In the genomic region with DNA sequence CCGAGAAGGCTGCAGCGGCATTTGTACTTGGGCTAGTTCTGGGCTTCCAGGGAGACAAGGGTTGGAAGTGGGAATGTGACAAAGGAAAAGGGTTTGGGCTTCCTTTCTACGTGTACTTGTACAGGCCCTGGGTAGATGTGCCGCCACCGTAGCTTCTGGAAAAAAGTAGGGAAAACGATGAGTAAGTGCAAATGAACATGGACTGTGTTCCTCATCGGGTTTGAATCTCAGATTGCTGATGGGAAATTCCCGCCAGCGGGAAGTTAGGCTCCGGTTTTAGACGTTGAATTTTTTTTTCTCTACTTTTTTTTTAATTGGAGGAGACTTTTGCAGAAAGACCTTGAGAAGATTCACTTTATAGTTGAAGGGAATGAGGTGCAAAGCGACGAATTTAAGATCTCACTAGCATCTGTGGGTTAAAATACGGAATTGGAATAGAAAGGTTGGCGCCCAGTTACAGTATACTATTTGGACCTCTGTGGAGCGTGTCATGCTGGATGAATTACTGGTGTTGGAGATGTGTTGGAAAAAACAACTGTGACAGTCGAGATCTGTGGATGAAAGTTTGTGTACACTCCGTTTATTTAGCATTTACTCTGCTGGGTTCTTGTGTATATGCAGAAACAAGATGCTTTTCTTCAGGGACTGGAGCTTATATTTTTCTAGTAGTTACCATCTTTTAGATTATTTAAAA, we compare ENCODE assay signal across 8 cellular contexts. TPM values are rescaled to one million over a fixed set of nuclear protein-coding genes. Genes with fewer than 3 reads are reported as not detected.
DNase-seq lines count a peak whose midpoint lies in the region; ATAC-seq and TF ChIP-seq lines count a peak whose summit lies in the region.

No MANE protein-coding gene starts in this region.

- no peaks in the 10 kb centered on the region for H3K9me3 ChIP-seq in CD8-positive, alpha-beta T cell (ENCODE audit: low read length)
- H3K9me3 ChIP-seq in HUES48 (ENCODE audit: control insufficient read depth, insufficient read depth, low read length) = no peaks in the 10 kb centered on the region
- no peaks in the 10 kb centered on the region for H3K9me3 ChIP-seq in ascending aorta
- H3K9me3 ChIP-seq in testis = no peaks in the 10 kb centered on the region

- 0% methylated on average over 18 of the region's 18 CpGs for WGBS in testis, 2 donors

- peaks cover 57% of the 10 kb centered on the region for H3K4me1 Mint-ChIP-seq in CD8-positive, alpha-beta T cell (ENCODE audit: low read depth)

- peak overlapping the region; percentile 86 for H3K4me3 Mint-ChIP-seq in CD8-positive, alpha-beta T cell

- peak overlapping the region; percentile 71 for H3K27ac ChIP-seq in CD8-positive, alpha-beta T cell (ENCODE audit: low read depth, low read length)
- peak overlapping the region; percentile 96 for H3K27ac ChIP-seq in HUES48 (ENCODE audit: low read depth, low read length)
- peak overlapping the region; percentile 90 to 92 for H3K27ac ChIP-seq in ascending aorta
- H3K27ac ChIP-seq in layer of hippocampus (ENCODE audit: low read depth, low read length) = peak overlapping the region; percentile 65
- H3K27ac ChIP-seq in testis = peak overlapping the region; percentile 82 to 90

- DNase-seq in CD8-positive, alpha-beta T cell = no peak
- DNase-seq in ascending aorta (ENCODE audit: low spot score in 2 of 2) (no peak), testis (peak; percentile 38), epidermal melanocyte (ENCODE audit: insufficient read length, low spot score) (no peak)
- DNase-seq in activated CD4-positive, alpha-beta T cell treated with anti-CD3 and anti-CD28 coated beads for 48 hours = no peak

- no peak for TF ChIP-seq CTCF in CD8-positive, alpha-beta T cell (IDR thresholded peaks at IDR 0.05)
- TF ChIP-seq CTCF in ascending aorta (IDR thresholded peaks at IDR 0.05) (no peak), testis (IDR thresholded peaks at IDR 0.05) (no peak)

- no peak for TF ChIP-seq POLR2A in testis (IDR thresholded peaks at IDR 0.05)

- peaks cover 25% of the 10 kb centered on the region for H3K36me3 Mint-ChIP-seq in CD8-positive, alpha-beta T cell

- no peak for ATAC-seq in CD8-positive, alpha-beta T cell
- ATAC-seq in GM18502 (IDR thresholded peaks at IDR 0.05; ENCODE audit: poor library complexity, unreplicated experiment) = no peak

- peak overlapping the region; percentile 93 for H3K9ac ChIP-seq in HUES48 (ENCODE audit: low read depth, low read length)

- intact Hi-C loops in CD8-positive, alpha-beta T cell (cut with DNase I, micrococcal nuclease) = loop anchor here (5.0 to 10.0 kb wide), 5 partner anchors 262 to 1016 kb away; a partner anchor contains a TSS
- intact Hi-C loops in ascending aorta (cut with DNase I) (loop anchor here (10.0 kb wide), 1 partner anchor 502 kb away; no protein-coding TSS in a partner anchor), testis (cut with DNase I; ENCODE audit: low total_unique reads) (no loop called here)

- no peaks in the 10 kb centered on the region for H3K27me3 Mint-ChIP-seq in CD8-positive, alpha-beta T cell (ENCODE audit: low read depth)

- peak overlapping the region; percentile 70 for H3K4me3 ChIP-seq in CD8-positive, alpha-beta T cell (ENCODE audit: low read depth, low read length)
- H3K4me3 ChIP-seq in HUES48 (ENCODE audit: low read depth, low read length) = peak overlapping the region; percentile 99
- H3K4me3 ChIP-seq in ascending aorta = peak overlapping the region; percentile 89 to 92
- peak overlapping the region; percentile 81 to 85 for H3K4me3 ChIP-seq in testis

- peaks cover 53% of the 10 kb centered on the region for H3K4me1 ChIP-seq in CD8-positive, alpha-beta T cell (ENCODE audit: insufficient read depth, low read length)
- H3K4me1 ChIP-seq in HUES48 (ENCODE audit: control insufficient read depth, insufficient read depth, low read length) = peaks cover 34% of the 10 kb centered on the region
- peaks cover 9 to 41% of the 10 kb centered on the region in 2 donors for H3K4me1 ChIP-seq in ascending aorta
- H3K4me1 ChIP-seq in testis = peaks cover 23% of the 10 kb centered on the region

- H3K36me3 ChIP-seq in CD8-positive, alpha-beta T cell (ENCODE audit: insufficient read depth, low read length) = peaks cover 4% of the 10 kb centered on the region
- peaks cover 25% of the 10 kb centered on the region for H3K36me3 ChIP-seq in HUES48 (ENCODE audit: control insufficient read depth, insufficient read depth, low read length)
- H3K36me3 ChIP-seq in ascending aorta = no peaks in the 10 kb centered on the region
- H3K36me3 ChIP-seq in testis (ENCODE audit: low read depth, missing control alignments) = no peaks in the 10 kb centered on the region

- no peaks in the 10 kb centered on the region for H3K9me3 Mint-ChIP-seq in CD8-positive, alpha-beta T cell

- CTCF ChIA-PET in CD8-positive, alpha-beta T cell (lab: Charles Lee) = interaction anchor here (1.4 to 1.9 kb wide), 2 partner anchors 9 to 114 kb away, joined by 3 to 5 read pairs; no protein-coding TSS in a partner anchor

- peak overlapping the region; percentile 82 for H3K27ac Mint-ChIP-seq in CD8-positive, alpha-beta T cell

- POLR2A ChIA-PET in CD8-positive, alpha-beta T cell (lab: Charles Lee) = interaction anchor here (0.7 to 6.1 kb wide), 8 partner anchors 10 to 33 kb away, joined by 3 to 87 read pairs (median 4); a partner anchor contains a TSS

- H3K27me3 ChIP-seq in CD8-positive, alpha-beta T cell (ENCODE audit: insufficient read depth, low read length) = no peaks in the 10 kb centered on the region
- H3K27me3 ChIP-seq in HUES48 (ENCODE audit: control insufficient read depth, insufficient read depth, low read length) (no peaks in the 10 kb centered on the region), ascending aorta (no peaks in the 10 kb centered on the region), layer of hippocampus (ENCODE audit: control insufficient read depth, insufficient read depth, low read length) (no peaks in the 10 kb centered on the region), testis (no peaks in the 10 kb centered on the region)

RNA-seq across cellular contexts. Expression of a gene that starts 1.3 kb away (rescaled TPM):
- 10 to 100 TPM; 89.1 to 91.1 TPM for total RNA-seq in CD8-positive, alpha-beta T cell
- total RNA-seq in ascending aorta (138 TPM), testis (100 to 1,000 TPM; 112 TPM)
- 115 TPM for polyA plus RNA-seq in testis (ENCODE audit: insufficient read depth, low read depth, low replicate concordance)

RNA-seq across cellular contexts. Expression of a gene that starts 14.6 kb away (rescaled TPM):
- total RNA-seq in CD8-positive, alpha-beta T cell = 10 to 100 TPM; 12.6 to 13.2 TPM
- total RNA-seq in ascending aorta (179 TPM), testis (100 to 1,000 TPM; 135 to 145 TPM)
- polyA plus RNA-seq in testis (ENCODE audit: insufficient read depth, low read depth, low replicate concordance) = 115 TPM

Comparison
In these comparisons a context has a peak if more than half of its experiments do, and no peak if none do; other contexts are left out.
1. RNA of a gene that starts 14.6 kb away (total RNA-seq): 179 TPM in ascending aorta (single experiment) and 135 to 145 TPM in testis; 12.6 to 13.2 TPM in CD8-positive, alpha-beta T cell; every median in the first group is over 4 times any median in the second.
2. Peak in every context shown above with its lines, with median percentiles within 50 percentile points of each other: H3K27ac ChIP-seq and H3K4me3 ChIP-seq.